In genomic region chr3:45026038-45026437, GRCh38 we compare ENCODE assay signal across 9 cellular contexts. TPM values are rescaled to one million over a fixed set of nuclear protein-coding genes. Genes with fewer than 3 reads are reported as not detected.
A peak's percentile ranks its signal among the peaks of the same experiment; 100 is the strongest.
DNase-seq lines count a peak whose midpoint lies in the region; ATAC-seq and TF ChIP-seq lines count a peak whose summit lies in the region.
"Had no signal": no experiment of that assay in that cellular context is flagged by ENCODE, and none has a peak within 500 bp of the region (broad histone marks: within the 10 kb centered on the region; RNA-seq: fewer than 3 reads in every experiment).

CLEC3B (plus strand) TSS chr3:45026303; CDS start chr3:45026363, 60 bp downstream.

- H3K9ac ChIP-seq in muscle layer of colon (ENCODE audit: low read length), result no peak within 1 kb of the TSS

- H3K27me3 ChIP-seq in esophagus squamous epithelium (peaks cover 0 to 3% (median 0%) of the 10 kb centered on the region in 4 donors), muscle layer of colon (ENCODE audit: control insufficient read depth in 1 of 2, insufficient read depth in 2 of 2, low read length in 2 of 2) (no peaks in the 10 kb centered on the region), upper lobe of left lung (no peaks in the 10 kb centered on the region)

- TF ChIP-seq EP300 in upper lobe of left lung (IDR thresholded peaks at IDR 0.05), result no peak

- H3K27ac Mint-ChIP-seq in T-helper 17 cell, result peak within 1 kb of the TSS; percentile 73
- H3K27ac Mint-ChIP-seq: activated B cell treated with CpG ODN at 0.5 μM for 24 hours had no signal

- H3K27ac ChIP-seq in esophagus squamous epithelium (peak within 1 kb of the TSS in 3 of 4 donors; percentile 62 to 74 (median 74)), muscle layer of colon (ENCODE audit: low read depth, low read length) (peak within 1 kb of the TSS; percentile 69), upper lobe of left lung (peak within 1 kb of the TSS; percentile 57 to 86 (median 73))

- H3K4me3 ChIP-seq in esophagus squamous epithelium (peak within 1 kb of the TSS in 3 of 4 donors; percentile 27 to 49 (median 37)), muscle layer of colon (ENCODE audit: low read depth in 1 of 2, low read length in 2 of 2) (peak within 1 kb of the TSS in 1 of 2 donors; percentile 49), upper lobe of left lung (peak within 1 kb of the TSS in 3 of 4 donors; percentile 42 to 52 (median 48))

- TF ChIP-seq POLR2A in esophagus squamous epithelium (IDR thresholded peaks at IDR 0.05) (no peak), upper lobe of left lung (IDR thresholded peaks at IDR 0.05) (peak in 1 of 4 donors; percentile 47)

- no peak for DNase-seq in T-helper 17 cell
- DNase-seq in esophagus squamous epithelium (lab: John Stamatoyannopoulos, UW), result no peak
- DNase-seq in upper lobe of left lung, result peak; percentile 39 to 74
- DNase-seq in NCI-H524 treated with DMSO at 0.1 percent for 48 hours (lab: John Stamatoyannopoulos, UW), result no peak
- no peak for DNase-seq in DMS153 (lab: John Stamatoyannopoulos, UW)
- DNase-seq in GM19240 (ENCODE audit: insufficient read length, low spot score), result no peak
- DNase-seq: activated B cell treated with CpG ODN at 0.5 μM for 24 hours, NCI-H510A treated with DMSO at 0.1 percent for 48 hours had no signal

- peaks cover 10% of the 10 kb centered on the region for H3K4me1 Mint-ChIP-seq in T-helper 17 cell
- H3K4me1 Mint-ChIP-seq: activated B cell treated with CpG ODN at 0.5 μM for 24 hours had no signal

- H3K36me3 ChIP-seq in esophagus squamous epithelium (no peaks in the 10 kb centered on the region), muscle layer of colon (ENCODE audit: insufficient read depth, low read length) (peaks cover 4% of the 10 kb centered on the region), upper lobe of left lung (no peaks in the 10 kb centered on the region)

- H3K4me1 ChIP-seq in esophagus squamous epithelium (peaks cover 18 to 80% (median 24%) of the 10 kb centered on the region in 3 donors), muscle layer of colon (ENCODE audit: insufficient read depth, low read length) (peaks cover 41% of the 10 kb centered on the region), upper lobe of left lung (peaks cover 32 to 60% (median 36%) of the 10 kb centered on the region in 4 donors)

- H3K9me3 ChIP-seq in T-helper 17 cell (ENCODE audit: control insufficient read depth, low read length, poor library complexity, severe bottlenecking) (no peaks in the 10 kb centered on the region), esophagus squamous epithelium (no peaks in the 10 kb centered on the region), muscle layer of colon (ENCODE audit: low read length) (no peaks in the 10 kb centered on the region), upper lobe of left lung (no peaks in the 10 kb centered on the region)

- TF ChIP-seq CTCF in esophagus squamous epithelium (IDR thresholded peaks at IDR 0.05), result no peak
- no peak for TF ChIP-seq CTCF in upper lobe of left lung (IDR thresholded peaks at IDR 0.05)

- 0 to 11% methylated on average over 3 of the region's 13 CpGs for WGBS in esophagus squamous epithelium, 2 donors
- WGBS in upper lobe of left lung, 2 donors, result 13 to 14% methylated on average over 10 to 13 of the region's 13 CpGs

- no peaks in the 10 kb centered on the region for H3K27me3 Mint-ChIP-seq in T-helper 17 cell

- H3K4me3 Mint-ChIP-seq in T-helper 17 cell, result no peak within 1 kb of the TSS
- H3K4me3 Mint-ChIP-seq: activated B cell treated with CpG ODN at 0.5 μM for 24 hours had no signal

- no peaks in the 10 kb centered on the region for H3K36me3 Mint-ChIP-seq in T-helper 17 cell (ENCODE audit: low read depth)

- intact Hi-C loops in esophagus squamous epithelium (cut with DNase I), result no loop called here

- ATAC-seq in T-helper 17 cell (no peak), upper lobe of left lung (ENCODE audit: low FRiP score in 2 of 2) (peak; percentile 38 to 67)

RNA-seq across cellular contexts. Expression of gene CLEC3B, which starts in this region (rescaled TPM):
- under 1 TPM in 1 of 2 donors, not detected in 1; 0.99 TPM for total RNA-seq in T-helper 17 cell
- total RNA-seq in esophagus squamous epithelium, result 10 to 100 TPM in 1 of 4 donors, 1 to 10 TPM in 3; 4.3 to 28.8 (median 6.9) TPM
- 100 to 1,000 TPM in 4 of 6 donors, 10 to 100 TPM in 1, 1 to 10 TPM in 1; 6.3 to 332 (median 140) TPM for total RNA-seq in upper lobe of left lung
- total RNA-seq: activated B cell treated with CpG ODN at 0.5 μM for 24 hours had no signal

Comparison
In these comparisons a context has a peak if more than half of its experiments do, and no peak if none do; other contexts are left out.
1. DNase-seq: peak in upper lobe of left lung (2 of 2); none in T-helper 17 cell (0 of 3), esophagus squamous epithelium (single experiment), NCI-H524 treated with DMSO at 0.1 percent for 48 hours (single experiment), DMS153 (single experiment) and GM19240 (single experiment).
2. Peak in every context shown above with its lines, with median percentiles within 50 percentile points of each other: H3K27ac ChIP-seq.